ENCODE assay signal across 8 cellular contexts in the genomic region with DNA sequence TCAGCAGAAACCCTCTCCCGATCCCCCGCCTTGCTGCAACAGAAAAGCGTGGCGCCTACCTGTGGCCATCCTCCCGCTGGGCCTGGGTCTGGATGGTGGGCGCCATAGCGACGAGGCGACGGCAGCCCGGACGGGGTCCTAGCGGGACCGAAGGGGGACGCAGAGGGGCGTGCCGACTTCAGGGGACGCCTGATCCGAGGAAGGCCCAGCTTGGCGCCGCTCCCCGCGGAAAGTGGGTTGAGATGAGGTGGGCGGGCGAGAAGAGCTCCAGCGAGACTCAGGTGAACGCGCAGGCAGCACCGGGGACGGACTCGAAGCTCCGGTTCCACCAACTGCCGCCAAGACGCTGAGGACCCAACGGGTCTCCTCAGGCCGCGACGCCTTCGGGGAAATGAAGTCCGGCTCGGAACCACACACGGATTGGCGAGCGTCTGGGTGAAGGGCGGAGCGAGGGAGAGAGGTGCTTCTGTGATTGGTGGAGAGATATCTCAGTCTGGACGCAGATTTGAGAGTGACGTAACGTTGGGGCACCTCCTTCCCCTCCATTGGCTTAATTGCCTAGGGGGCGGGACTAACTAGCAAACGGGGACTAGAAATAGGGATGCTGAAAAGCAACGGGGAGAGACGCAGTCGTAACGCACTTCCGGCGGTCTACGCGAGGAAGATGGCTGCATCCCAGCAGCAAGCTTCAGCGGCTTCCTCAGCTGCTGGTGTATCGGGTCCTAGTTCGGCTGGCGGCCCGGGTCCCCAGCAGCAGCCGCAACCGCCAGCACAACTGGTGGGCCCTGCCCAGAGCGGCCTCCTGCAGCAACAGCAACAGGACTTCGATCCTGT. TPM values are rescaled to one million over a fixed set of nuclear protein-coding genes. Genes with fewer than 3 reads are reported as not detected.
DNase-seq lines count a peak whose midpoint lies in the region; ATAC-seq and TF ChIP-seq lines count a peak whose summit lies in the region.

A gene with protein sequence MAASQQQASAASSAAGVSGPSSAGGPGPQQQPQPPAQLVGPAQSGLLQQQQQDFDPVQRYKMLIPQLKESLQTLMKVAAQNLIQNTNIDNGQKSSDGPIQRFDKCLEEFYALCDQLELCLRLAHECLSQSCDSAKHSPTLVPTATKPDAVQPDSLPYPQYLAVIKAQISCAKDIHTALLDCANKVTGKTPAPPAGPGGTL (plus strand): TSS at position 620 of the 834 bp plus-strand sequence. CDS start 45 bp downstream, at position 665.
PAF1 (minus strand) TSS at position 348 of the 834 bp plus-strand sequence; CDS start at position 106, 242 bp downstream.

- POLR2A ChIA-PET in naive thymus-derived CD8-positive, alpha-beta T cell (lab: Charles Lee): interaction anchor here (0.6 to 4.6 kb wide), 18 partner anchors 14 to 1956 kb away, joined by 3 to 118 read pairs (median 6); partner anchors contain the start of genes EID2B, GMFG, PLEKHG2 and RPS16

- TF ChIP-seq CTCF in RWPE2 (IDR thresholded peaks at IDR 0.05; ENCODE audit: poor library complexity, severe bottlenecking) (peak; percentile 21), fibroblast of mammary gland (conservative IDR thresholded peaks at IDR 0.05; ENCODE audit: control insufficient read depth, insufficient read depth, low read depth, low read length) (no peak)

- H3K4me3 ChIP-seq in RWPE2 (ENCODE audit: severe bottlenecking): peak within 1 kb of the TSS; percentile 89
- peak within 1 kb of the TSS; percentile 99 for H3K4me3 ChIP-seq in fibroblast of mammary gland (ENCODE audit: control insufficient read depth, low read depth, low read length)

- intact Hi-C loops in activated T-helper 2 cell treated with anti-CD3 and anti-CD28 coated beads, Interferon-gamma antibody, Interleukin-2, Interleukin-4, amounts not matched to agents 10 μg/mL and 5 μg/mL and 100 μg/mL, durations not matched to agents 14 hours and 24 hours and 36 hours (cut with micrococcal nuclease): loop anchor here (1.0 kb wide), 2 partner anchors 21 to 45 kb away; partner anchors contain the start of gene PLEKHG2

- no peaks in the 10 kb centered on the region for H3K9me3 ChIP-seq in RWPE2 (ENCODE audit: severe bottlenecking)

- H3K27me3 Mint-ChIP-seq in activated T-helper 2 cell treated with anti-CD3 and anti-CD28 coated beads, Interferon-gamma antibody, Interleukin-2, Interleukin-4, amounts not matched to agents 10 μg/mL and 5 μg/mL and 100 μg/mL, durations not matched to agents 14 hours and 24 hours and 36 hours (ENCODE audit: low read depth): no peaks in the 10 kb centered on the region
- H3K27me3 Mint-ChIP-seq in naive thymus-derived CD8-positive, alpha-beta T cell: no peaks in the 10 kb centered on the region

- H3K4me1 Mint-ChIP-seq in activated T-helper 2 cell treated with anti-CD3 and anti-CD28 coated beads, Interferon-gamma antibody, Interleukin-2, Interleukin-4, amounts not matched to agents 10 μg/mL and 5 μg/mL and 100 μg/mL, durations not matched to agents 14 hours and 24 hours and 36 hours (ENCODE audit: low read depth): peaks cover 22% of the 10 kb centered on the region
- H3K4me1 Mint-ChIP-seq in naive thymus-derived CD8-positive, alpha-beta T cell: peaks cover 15 to 58% (median 50%) of the 10 kb centered on the region in 4 donors

- H3K36me3 ChIP-seq in RWPE2 (ENCODE audit: low read depth): peaks cover 59% of the 10 kb centered on the region

- H3K27me3 ChIP-seq in RWPE2 (ENCODE audit: insufficient read depth, poor library complexity, severe bottlenecking): no peaks in the 10 kb centered on the region

- peaks cover 3% of the 10 kb centered on the region for H3K4me1 ChIP-seq in RWPE2 (ENCODE audit: insufficient read depth, poor library complexity, severe bottlenecking)

- peak; percentile 100 for DNase-seq in EL
- DNase-seq in H4 (ENCODE audit: low spot score): peak; percentile 100
- DNase-seq in LoVo (ENCODE audit: low spot score): peak; percentile 99
- peak; percentile 98 for DNase-seq in RWPE2 (ENCODE audit: low spot score)
- peak; percentile 97 for DNase-seq in activated T-helper 2 cell treated with anti-CD3 and anti-CD28 coated beads, Interferon-gamma antibody, Interleukin-2, Interleukin-4, amounts not matched to agents 10 μg/mL and 5 μg/mL and 100 μg/mL, durations not matched to agents 14 hours and 24 hours and 36 hours (ENCODE audit: low spot score)
- DNase-seq in fibroblast of mammary gland (ENCODE audit: low read depth): peak; percentile 100
- DNase-seq in naive thymus-derived CD8-positive, alpha-beta T cell: peak; percentile 86 to 99 (median 97)
- peak; percentile 93 to 99 (median 98) for DNase-seq in stimulated activated naive CD4-positive, alpha-beta T cell (lab: John Stamatoyannopoulos, UW)

- ATAC-seq in RWPE2 (ENCODE audit: low read depth): peak; percentile 97
- peak; percentile 91 to 95 for ATAC-seq in naive thymus-derived CD8-positive, alpha-beta T cell

- H3K27ac ChIP-seq in RWPE2 (ENCODE audit: poor library complexity, severe bottlenecking): peak within 1 kb of the TSS; percentile 73

- peaks cover 50% of the 10 kb centered on the region for H3K36me3 Mint-ChIP-seq in activated T-helper 2 cell treated with anti-CD3 and anti-CD28 coated beads, Interferon-gamma antibody, Interleukin-2, Interleukin-4, amounts not matched to agents 10 μg/mL and 5 μg/mL and 100 μg/mL, durations not matched to agents 14 hours and 24 hours and 36 hours (ENCODE audit: low read depth)
- H3K36me3 Mint-ChIP-seq in naive thymus-derived CD8-positive, alpha-beta T cell: peaks cover 0 to 68% (median 19%) of the 10 kb centered on the region in 3 donors

- peak within 1 kb of the TSS; percentile 96 for H3K27ac Mint-ChIP-seq in activated T-helper 2 cell treated with anti-CD3 and anti-CD28 coated beads, Interferon-gamma antibody, Interleukin-2, Interleukin-4, amounts not matched to agents 10 μg/mL and 5 μg/mL and 100 μg/mL, durations not matched to agents 14 hours and 24 hours and 36 hours
- H3K27ac Mint-ChIP-seq in naive thymus-derived CD8-positive, alpha-beta T cell: peak within 1 kb of the TSS; percentile 94 to 100 (median 100)

- H3K9me3 Mint-ChIP-seq in activated T-helper 2 cell treated with anti-CD3 and anti-CD28 coated beads, Interferon-gamma antibody, Interleukin-2, Interleukin-4, amounts not matched to agents 10 μg/mL and 5 μg/mL and 100 μg/mL, durations not matched to agents 14 hours and 24 hours and 36 hours: no peaks in the 10 kb centered on the region
- no peaks in the 10 kb centered on the region for H3K9me3 Mint-ChIP-seq in naive thymus-derived CD8-positive, alpha-beta T cell

- peak within 1 kb of the TSS; percentile 98 for H3K4me3 Mint-ChIP-seq in activated T-helper 2 cell treated with anti-CD3 and anti-CD28 coated beads, Interferon-gamma antibody, Interleukin-2, Interleukin-4, amounts not matched to agents 10 μg/mL and 5 μg/mL and 100 μg/mL, durations not matched to agents 14 hours and 24 hours and 36 hours (ENCODE audit: low read depth)
- H3K4me3 Mint-ChIP-seq in naive thymus-derived CD8-positive, alpha-beta T cell: peak within 1 kb of the TSS; percentile 95 to 98 (median 98)

RNA-seq across cellular contexts. Expression of the first gene that starts in this region (rescaled TPM):
- total RNA-seq in H4 (2014; rRNA removed; shearing (Covaris generic)): 26.7 and 58.5 TPM in 2 replicates
- 32.3 and 34.7 TPM in 2 replicates for total RNA-seq in activated T-helper 2 cell treated with anti-CD3 and anti-CD28 coated beads, Interferon-gamma antibody, Interleukin-2, Interleukin-4, amounts not matched to agents 10 μg/mL and 5 μg/mL and 100 μg/mL, durations not matched to agents 14 hours and 24 hours and 36 hours
- total RNA-seq in naive thymus-derived CD8-positive, alpha-beta T cell: 10 to 100 TPM; 53.8 to 59.0 TPM
- 10 to 100 TPM; 48.1 to 71.4 (median 59.6) TPM for polyA plus RNA-seq in naive thymus-derived CD8-positive, alpha-beta T cell

RNA-seq across cellular contexts. Expression of gene PAF1, which starts in this region (rescaled TPM):
- 40.8 and 62.0 TPM in 2 replicates for total RNA-seq in H4 (2014; rRNA removed; shearing (Covaris generic))
- 49.5 and 51.1 TPM in 2 replicates for total RNA-seq in activated T-helper 2 cell treated with anti-CD3 and anti-CD28 coated beads, Interferon-gamma antibody, Interleukin-2, Interleukin-4, amounts not matched to agents 10 μg/mL and 5 μg/mL and 100 μg/mL, durations not matched to agents 14 hours and 24 hours and 36 hours
- total RNA-seq in naive thymus-derived CD8-positive, alpha-beta T cell: 10 to 100 TPM; 44.4 to 47.4 TPM
- 10 to 100 TPM; 30.7 to 53.0 (median 43.8) TPM for polyA plus RNA-seq in naive thymus-derived CD8-positive, alpha-beta T cell

Comparison
In these comparisons a context has a peak if more than half of its experiments do, and no peak if none do; other contexts are left out.
1. Peak in every context shown above with its lines: DNase-seq, ATAC-seq, H3K4me3 ChIP-seq and H3K27ac ChIP-seq.